Comparison of ENCODE assay signal across 19 cellular contexts in the genomic region with DNA sequence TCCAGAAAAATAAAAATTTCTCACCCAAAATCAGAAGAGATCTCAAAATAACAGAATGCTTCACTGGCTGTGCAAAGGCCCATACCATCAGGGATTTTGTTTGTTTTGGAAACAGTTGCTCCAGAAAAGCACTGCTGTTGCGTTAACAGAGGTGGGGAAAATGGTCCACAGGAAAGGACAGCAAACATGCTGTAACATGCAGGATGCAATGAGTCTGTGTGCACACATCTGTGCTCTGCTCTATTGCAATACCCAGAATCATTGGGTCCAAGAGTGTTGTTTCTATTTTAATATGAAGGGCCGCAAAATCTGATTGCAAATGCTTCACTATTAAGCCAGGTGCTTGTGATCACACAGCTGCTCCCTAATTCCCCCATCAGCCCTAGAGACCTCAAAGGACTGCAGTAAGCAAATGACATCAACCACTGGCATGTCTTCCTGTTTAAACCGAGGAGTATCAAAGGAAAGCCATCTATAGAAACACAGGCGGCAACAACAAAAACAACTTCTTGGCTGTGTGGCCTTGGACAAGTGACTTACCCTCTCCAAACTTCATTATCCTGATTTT.
DNase-seq lines count a peak whose midpoint lies in the region; TF ChIP-seq lines count a peak whose summit lies in the region.
"Had no signal": no experiment of that assay in that cellular context is flagged by ENCODE, and none has a peak within 500 bp of the region (broad histone marks: within the 10 kb centered on the region; RNA-seq: fewer than 3 reads in every experiment).

No MANE protein-coding gene starts in this region.

- no peak overlapping the region for H2BK15ac ChIP-seq in mesenchymal stem cell (ENCODE audit: low read depth, poor library complexity, severe bottlenecking)

- H2BK5ac ChIP-seq in mesenchymal stem cell (ENCODE audit: low read depth, low read length, poor library complexity, severe bottlenecking) = no peak overlapping the region

- no peak overlapping the region for H2AK5ac ChIP-seq in mesenchymal stem cell (ENCODE audit: low read length, severe bottlenecking)

- CTCF ChIA-PET in OCI-LY7 (lab: Charles Lee; ENCODE audit: unreplicated experiment) = no interaction called here

- peaks cover 5% of the 10 kb centered on the region for H3K79me1 ChIP-seq in mesenchymal stem cell (replicated peaks; ENCODE audit: low read length, poor library complexity, severe bottlenecking)

- WGBS in mesenchymal stem cell = 73% methylated on average over 4 of the region's 4 CpGs

- H4K8ac ChIP-seq in mesenchymal stem cell (ENCODE audit: low read length) = no peak overlapping the region

- no peak overlapping the region for H3K14ac ChIP-seq in mesenchymal stem cell (ENCODE audit: low read length in 2 of 2)

- H3K4ac ChIP-seq in mesenchymal stem cell (ENCODE audit: low read depth in 1 of 2, low read length in 2 of 2) = no peak overlapping the region

- no peak overlapping the region for H3K4me3 ChIP-seq in Jurkat, Clone E6-1 (ENCODE audit: low read length)
- no peak overlapping the region for H3K4me3 ChIP-seq in OCI-LY7 (ENCODE audit: low read depth, low read length, poor library complexity, severe bottlenecking)
- no peak overlapping the region for H3K4me3 ChIP-seq in mesenchymal stem cell (ENCODE audit: insufficient read depth in 1 of 2, low read depth in 1 of 2, low read length in 2 of 2)
- H3K4me3 ChIP-seq: lower lobe of right lung, prostate gland, SJCRH30 had no signal

- no peaks in the 10 kb centered on the region for H3K27me3 ChIP-seq in mesenchymal stem cell (ENCODE audit: control insufficient read depth in 1 of 2, insufficient read depth in 1 of 2, low read length in 2 of 2)
- H3K27me3 ChIP-seq: SJCRH30 had no signal

- no peak overlapping the region for H3K9ac ChIP-seq in mesenchymal stem cell (ENCODE audit: low read length)

- POLR2A ChIA-PET in OCI-LY7 (lab: Charles Lee) = no interaction called here

- H2AFZ ChIP-seq in OCI-LY7 (ENCODE audit: low read length) (0 out of 2 replicates have a peak overlapping the region, but pooled peaks have one; percentile 11), mesenchymal stem cell (ENCODE audit: low read depth, low read length) (no peak overlapping the region)

- no TSS peak for BruUV-seq in OCI-LY7 (replicated peaks; lab: Mats Ljungman, UMichigan)

- no peak overlapping the region for H2BK120ac ChIP-seq in mesenchymal stem cell (ENCODE audit: low read depth, low read length)

- H3K4me1 ChIP-seq in OCI-LY7 (ENCODE audit: insufficient read depth, low read length, poor library complexity, severe bottlenecking) = peaks cover 12% of the 10 kb centered on the region
- H3K4me1 ChIP-seq in mesenchymal stem cell (ENCODE audit: control insufficient read depth, insufficient read depth, low read depth, low read length) = no peaks in the 10 kb centered on the region
- H3K4me1 ChIP-seq: SJCRH30 had no signal

- H3K36me3 ChIP-seq in OCI-LY7 (ENCODE audit: insufficient read depth, low read length) (no peaks in the 10 kb centered on the region), mesenchymal stem cell (ENCODE audit: control insufficient read depth in 1 of 2, insufficient read depth in 2 of 2, low read depth in 1 of 2, low read length in 2 of 2) (peaks cover 0 to 11% of the 10 kb centered on the region in 2 experiments)
- H3K36me3 ChIP-seq: lower lobe of right lung, prostate gland, SJCRH30 had no signal

- TF ChIP-seq CTCF in OCI-LY7 (conservative IDR thresholded peaks at IDR 0.05; ENCODE audit: low read length) = no peak

- no peak overlapping the region for H2BK12ac ChIP-seq in mesenchymal stem cell (ENCODE audit: low read length in 2 of 2)

- H4K20me1 ChIP-seq in OCI-LY7 (ENCODE audit: insufficient read depth, low read length) = no peaks in the 10 kb centered on the region

- H3K4me2 ChIP-seq in OCI-LY7 (ENCODE audit: low read length) (peak overlapping the region; percentile 37), mesenchymal stem cell (ENCODE audit: low read length, poor library complexity, severe bottlenecking) (no peak overlapping the region)

- H3K79me2 ChIP-seq in OCI-LY7 (ENCODE audit: insufficient read depth, low read depth, low read length) = no peaks in the 10 kb centered on the region

- no peak overlapping the region for H3K27ac ChIP-seq in OCI-LY7 (ENCODE audit: low read depth, low read length, poor library complexity, severe bottlenecking)
- no peak overlapping the region for H3K27ac ChIP-seq in mesenchymal stem cell (ENCODE audit: low read length, poor library complexity, severe bottlenecking)
- H3K27ac ChIP-seq: lower lobe of right lung, SJCRH30 had no signal

- intact Hi-C loops in OCI-LY7 (cut with micrococcal nuclease; ENCODE audit: unreplicated experiment) = no loop called here

- no peak overlapping the region for H4K91ac ChIP-seq in mesenchymal stem cell (ENCODE audit: low read length)

- peak; percentile 44 for DNase-seq in NCI-H82 (lab: John Stamatoyannopoulos, UW)
- DNase-seq in NCI-H82 treated with DMSO at 0.1 percent for 48 hours (lab: John Stamatoyannopoulos, UW; ENCODE audit: unreplicated experiment) = no peak
- peak; percentile 10 for DNase-seq in Jurkat, Clone E6-1 (ENCODE audit: low read depth, low spot score)
- DNase-seq in OCI-LY7 (ENCODE audit: low spot score) = peak; percentile 20
- peak; percentile 33 for DNase-seq in mesenchymal stem cell
- no peak for DNase-seq in DMS153 treated with DMSO at 0.1 percent for 48 hours (lab: John Stamatoyannopoulos, UW; ENCODE audit: unreplicated experiment)
- no peak for DNase-seq in MV-4-11 (lab: John Stamatoyannopoulos, UW)
- DNase-seq in RPMI8226 = no peak
- DNase-seq: activated CD4-positive, alpha-beta T cell treated with anti-CD3 and anti-CD28 coated beads for 48 hours; activated CD8-positive, alpha-beta memory T cell treated with anti-CD3 and anti-CD28 coated beads, Interleukin-2, amount 10 ng/mL, durations not matched to agents 7 days and 5 days; activated naive CD4-positive, alpha-beta T cell treated with anti-CD3 and anti-CD28 coated beads, Interleukin-2, amount 50 U/mL, for 16 hours; C1 segment of cervical spinal cord; GDM1; hippocampal formation; lower lobe of right lung; NCI-H2107; NCI-H774; SJCRH30 had no signal

- no peak overlapping the region for H3K18ac ChIP-seq in mesenchymal stem cell (ENCODE audit: low read depth in 1 of 2, low read length in 2 of 2)

- H3K9me3 ChIP-seq in OCI-LY7 (ENCODE audit: low read length) (no peaks in the 10 kb centered on the region), mesenchymal stem cell (ENCODE audit: control insufficient read depth, low read length) (no peaks in the 10 kb centered on the region)
- H3K9me3 ChIP-seq: lower lobe of right lung, prostate gland, SJCRH30 had no signal

- no peaks in the 10 kb centered on the region for H3K9me2 ChIP-seq in OCI-LY7 (ENCODE audit: insufficient read depth, low read length)

- no peak overlapping the region for H3K23ac ChIP-seq in mesenchymal stem cell (ENCODE audit: low read length in 2 of 2)

Comparison
In these comparisons a context has a peak if more than half of its experiments do, and no peak if none do; other contexts are left out.
1. DNase-seq: peak in NCI-H82 (single experiment), Jurkat, Clone E6-1 (single experiment), OCI-LY7 (single experiment) and mesenchymal stem cell (single experiment); none in NCI-H82 treated with DMSO at 0.1 percent for 48 hours (single experiment), DMS153 treated with DMSO at 0.1 percent for 48 hours (single experiment), MV-4-11 (single experiment) and RPMI8226 (single experiment).